ENCODE assay signal across 1 cellular context in genomic region chr18:48542513-48543181, GRCh38.
A peak's percentile ranks its signal among the peaks of the same experiment; 100 is the strongest.
TF ChIP-seq lines count a peak whose summit lies in the region.

No MANE protein-coding gene starts in this region.

TF ChIP-seq in H1, 55 proteins besides CTCF, POLR2A, EP300 and RAD21:
- 0 out of 2 replicates have a peak, but pooled peaks have one; percentile 17 for TF ChIP-seq SP1 (IDR thresholded peaks at IDR 0.05; ENCODE audit: low read depth, low read length)
- no peak for TF ChIP-seq ZNF274 (IDR thresholded peaks at IDR 0.05; ENCODE audit: borderline replicate concordance, extremely low read depth, low read length)
- 0 out of 2 replicates have a peak, but pooled peaks have one; percentile 19 for TF ChIP-seq RBBP5 (IDR thresholded peaks at IDR 0.05; ENCODE audit: borderline replicate concordance, low read depth, low read length)
- no peak for TF ChIP-seq SIN3A (conservative IDR thresholded peaks at IDR 0.05 in 1 of 2, IDR thresholded peaks at IDR 0.05 in 1 of 2; ENCODE audit: low read depth in 1 of 2, low read length in 2 of 2)
